ENCODE assay signal across 10 cellular contexts in genomic region chr16:49503242-49504022, GRCh38.
DNase-seq lines count a peak whose midpoint lies in the region; ATAC-seq and TF ChIP-seq lines count a peak whose summit lies in the region.
"Had no signal": no experiment of that assay in that cellular context is flagged by ENCODE, and none has a peak within 500 bp of the region (broad histone marks: within the 10 kb centered on the region; RNA-seq: fewer than 3 reads in every experiment).

No MANE protein-coding gene starts in this region.

- H3K9me3 Mint-ChIP-seq in nephron: no peaks in the 10 kb centered on the region

- peaks cover 22% of the 10 kb centered on the region for H3K4me1 Mint-ChIP-seq in nephron

- H3K27me3 Mint-ChIP-seq in nephron (ENCODE audit: low read depth): peaks cover 4% of the 10 kb centered on the region
- H3K27me3 Mint-ChIP-seq: T-helper 17 cell had no signal

- peaks cover 16% of the 10 kb centered on the region for H3K36me3 Mint-ChIP-seq in nephron (ENCODE audit: low read depth)

- H3K27ac Mint-ChIP-seq in nephron: peak overlapping the region in 2 of 3 experiments; percentile 4 to 85
- H3K27ac Mint-ChIP-seq: T-helper 17 cell had no signal

- no peak for DNase-seq in ecto neural progenitor cell (ENCODE audit: low spot score)
- DNase-seq in NCI-H748 treated with DMSO at 0.1 percent for 48 hours (lab: John Stamatoyannopoulos, UW): no peak
- DNase-seq: activated T-cell treated with anti-CD3 and anti-CD28 coated beads for 4 hours, DMS153, T-helper 17 cell had no signal

- ATAC-seq in GM19025 (IDR thresholded peaks at IDR 0.05; ENCODE audit: low read depth, unreplicated experiment) (peak; percentile 60), GM21723 (IDR thresholded peaks at IDR 0.05; ENCODE audit: unreplicated experiment) (peak; percentile 69), HG03521 (IDR thresholded peaks at IDR 0.05; ENCODE audit: unreplicated experiment) (peak; percentile 52), HG02870 (IDR thresholded peaks at IDR 0.05; ENCODE audit: unreplicated experiment) (no peak)
- ATAC-seq: T-helper 17 cell had no signal

- no peak overlapping the region for H3K4me3 Mint-ChIP-seq in nephron
- H3K4me3 Mint-ChIP-seq: T-helper 17 cell had no signal

- TF ChIP-seq CTCF in nephron (IDR thresholded peaks at IDR 0.05; ENCODE audit: unreplicated experiment in 3 of 3): no peak
